In the genomic region with DNA sequence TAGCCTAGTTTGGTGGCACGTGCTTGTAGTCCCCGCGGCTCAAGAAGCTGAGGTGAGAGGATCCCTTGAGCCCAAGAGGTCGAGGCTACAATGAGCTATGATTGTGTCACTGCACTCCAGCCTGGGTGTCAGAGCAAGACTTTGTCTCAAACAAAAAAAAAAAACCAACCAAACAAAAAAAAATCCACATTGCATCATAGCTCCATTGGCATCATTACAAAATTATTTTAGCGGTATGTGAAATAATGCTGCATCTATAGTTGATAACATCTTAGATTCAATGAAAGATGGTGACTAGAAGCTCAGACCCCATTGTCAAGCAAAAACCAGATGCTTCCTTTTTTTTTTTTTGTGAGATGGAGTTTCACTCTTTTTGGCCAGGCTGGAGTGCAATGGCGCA, we compare ENCODE assay signal across 24 cellular contexts. TPM values are rescaled to one million over a fixed set of nuclear protein-coding genes. Genes with fewer than 3 reads are reported as not detected.
"Had no signal": no experiment of that assay in that cellular context is flagged by ENCODE, and none has a peak within 500 bp of the region (broad histone marks: within the 10 kb centered on the region; RNA-seq: fewer than 3 reads in every experiment).

No MANE protein-coding gene starts in this region.

- H3K9me3 ChIP-seq: ovary had no signal

- DNase-seq: islet precursor cell; left ventricle myocardium inferior; mesendoderm; naive B cell; ovary; right lobe of liver; stimulated activated CD4-positive, alpha-beta T cell treated with anti-CD3 and anti-CD28 coated beads, Interleukin-1b, Interleukin-23, amount 100 ng/mL, for 48 hours; stimulated activated CD4-positive, alpha-beta T cell treated with anti-CD3 and anti-CD28 coated beads, Interleukin-2, amount 100 ng/mL, for 48 hours; stimulated activated CD4-positive, alpha-beta T cell treated with anti-CD3 and anti-CD28 coated beads, Interleukin-4, amount 100 ng/mL, for 4 hours; stimulated activated CD8-positive, alpha-beta memory T cell treated with anti-CD3 and anti-CD28 coated beads, Interleukin-4, amount 100 ng/mL, for 48 hours; stimulated activated naive CD4-positive, alpha-beta T cell treated with Interleukin-2 at 50 U/mL for 16 hours; stimulated activated naive CD8-positive, alpha-beta T cell treated with anti-CD3 and anti-CD28 coated beads, Interleukin-15, amount 100 ng/mL, for 72 hours; substantia nigra; uterus had no signal

- H3K4me1 ChIP-seq: left ventricle myocardium inferior, right atrium auricular region, right lobe of liver, tibial nerve, uterus had no signal

- ATAC-seq: natural killer cell treated with Interleukin-12 subunit alpha and Interleukin-12 subunit beta and Interleukin-15 and Interleukin-18, amount 100 ng/mL, for 72 hours; right lobe of liver; stimulated activated memory B cell treated with anti-CD40 and anti-IgM and Interleukin-4, amounts not matched to agents 10 μg/mL and 1 μg/mL and 100 μg/mL, for 72 hours; stimulated activated naive CD8-positive, alpha-beta T cell treated with anti-CD3 and anti-CD28 coated beads, Interleukin-15, amount 100 ng/mL, for 72 hours had no signal

- H3K4me3 Mint-ChIP-seq: mesothelial cell of epicardium; naive B cell; natural killer cell treated with Interleukin-12 subunit alpha and Interleukin-12 subunit beta and Interleukin-15 and Interleukin-18, amount 100 ng/mL, for 72 hours; stimulated activated memory B cell treated with anti-CD40 and anti-IgM and Interleukin-4, amounts not matched to agents 10 μg/mL and 1 μg/mL and 100 μg/mL, for 72 hours; stimulated activated naive CD8-positive, alpha-beta T cell treated with anti-CD3 and anti-CD28 coated beads, Interleukin-15, amount 100 ng/mL, for 72 hours; type B pancreatic cell had no signal

- H3K9me3 Mint-ChIP-seq: stimulated activated memory B cell treated with anti-CD40 and anti-IgM and Interleukin-4, amounts not matched to agents 10 μg/mL and 1 μg/mL and 100 μg/mL, for 72 hours; type B pancreatic cell had no signal

- H3K36me3 ChIP-seq: left ventricle myocardium inferior, ovary, right atrium auricular region, right lobe of liver, tibial nerve, uterus had no signal

- H3K4me3 ChIP-seq: left ventricle myocardium inferior, lung, ovary, right atrium auricular region, right lobe of liver, smooth muscle cell, tibial nerve, uterus had no signal

- H3K27ac ChIP-seq: left ventricle myocardium inferior, ovary, right atrium auricular region, right lobe of liver, tibial nerve, uterus had no signal

- H3K27me3 ChIP-seq: ovary, right atrium auricular region, right lobe of liver, tibial nerve, uterus had no signal

- H3K4me2 ChIP-seq: smooth muscle cell had no signal

- H3K4me1 Mint-ChIP-seq: naive B cell; stimulated activated memory B cell treated with anti-CD40 and anti-IgM and Interleukin-4, amounts not matched to agents 10 μg/mL and 1 μg/mL and 100 μg/mL, for 72 hours; stimulated activated naive CD8-positive, alpha-beta T cell treated with anti-CD3 and anti-CD28 coated beads, Interleukin-15, amount 100 ng/mL, for 72 hours had no signal

- H3K27ac Mint-ChIP-seq: mesothelial cell of epicardium; natural killer cell treated with Interleukin-12 subunit alpha and Interleukin-12 subunit beta and Interleukin-15 and Interleukin-18, amount 100 ng/mL, for 72 hours; progenitor cell of endocrine pancreas; stimulated activated memory B cell treated with anti-CD40 and anti-IgM and Interleukin-4, amounts not matched to agents 10 μg/mL and 1 μg/mL and 100 μg/mL, for 72 hours; stimulated activated naive CD8-positive, alpha-beta T cell treated with anti-CD3 and anti-CD28 coated beads, Interleukin-15, amount 100 ng/mL, for 72 hours; type B pancreatic cell had no signal

- H3K36me3 Mint-ChIP-seq: naive B cell; natural killer cell treated with Interleukin-12 subunit alpha and Interleukin-12 subunit beta and Interleukin-15 and Interleukin-18, amount 100 ng/mL, for 72 hours; stimulated activated memory B cell treated with anti-CD40 and anti-IgM and Interleukin-4, amounts not matched to agents 10 μg/mL and 1 μg/mL and 100 μg/mL, for 72 hours; type B pancreatic cell had no signal

RNA-seq across cellular contexts. Expression of gene PTHLH, which starts 14.8 kb away (rescaled TPM):
- total RNA-seq: mononuclear cell; natural killer cell treated with Interleukin-12 subunit alpha and Interleukin-12 subunit beta and Interleukin-15 and Interleukin-18, amount 100 ng/mL, for 72 hours; right lobe of liver had no signal
